ENCODE assay signal across 23 cellular contexts in genomic region chr1:47682198-47682597, GRCh38.
"Had no signal": no experiment of that assay in that cellular context is flagged by ENCODE, and none has a peak within 500 bp of the region (broad histone marks: within the 10 kb centered on the region; RNA-seq: fewer than 3 reads in every experiment).

No MANE protein-coding gene starts in this region.

- ATAC-seq: activated naive CD8-positive, alpha-beta T cell treated with anti-CD3 and anti-CD28 coated beads, Interleukin-2, amount 50 U/mL, for 24 hours; activated T-cell treated with anti-CD3 and anti-CD28 coated beads, Interleukin-2, amount 50 U/mL, for 72 hours; esophagus mucosa; left lung; natural killer cell treated with Interleukin-12 subunit alpha and Interleukin-12 subunit beta and Interleukin-15 and Interleukin-18, amount 100 ng/mL, for 72 hours; T-cell had no signal

- H3K36me3 Mint-ChIP-seq: natural killer cell treated with Interleukin-12 subunit alpha and Interleukin-12 subunit beta and Interleukin-15 and Interleukin-18, amount 100 ng/mL, for 72 hours; T-cell had no signal

- H3K4me1 ChIP-seq: left lung had no signal

- H3K9me3 Mint-ChIP-seq: activated CD4-positive, alpha-beta T cell treated with anti-CD3 and anti-CD28 coated beads, Interleukin-2, amount 10 ng/mL, durations not matched to agents 7 days and 5 days; activated naive CD8-positive, alpha-beta T cell treated with anti-CD3 and anti-CD28 coated beads, Interleukin-2, amount 50 U/mL, for 24 hours; activated T-cell treated with anti-CD3 and anti-CD28 coated beads, Interleukin-2, amount 50 U/mL, for 72 hours; natural killer cell treated with Interleukin-12 subunit alpha and Interleukin-12 subunit beta and Interleukin-15 and Interleukin-18, amount 100 ng/mL, for 72 hours; T-cell; T-helper 2 cell treated with Interferon-gamma antibody and Interleukin-4, amounts not matched to agents 5 μg/mL and 100 μg/mL, for 36 hours had no signal

- H3K27ac Mint-ChIP-seq: activated CD4-positive, alpha-beta T cell treated with anti-CD3 and anti-CD28 coated beads, Interleukin-2, amount 10 ng/mL, durations not matched to agents 7 days and 5 days; activated naive CD8-positive, alpha-beta T cell treated with anti-CD3 and anti-CD28 coated beads, Interleukin-2, amount 50 U/mL, for 24 hours; activated T-cell treated with anti-CD3 and anti-CD28 coated beads, Interleukin-2, amount 50 U/mL, for 72 hours; natural killer cell treated with Interleukin-12 subunit alpha and Interleukin-12 subunit beta and Interleukin-15 and Interleukin-18, amount 100 ng/mL, for 72 hours; T-cell; T-helper 2 cell treated with Interferon-gamma antibody and Interleukin-4, amounts not matched to agents 5 μg/mL and 100 μg/mL, for 36 hours had no signal

- H3K36me3 ChIP-seq: left lung, sigmoid colon, WERI-Rb-1 had no signal

- H3K4me3 ChIP-seq: hepatocyte, left lung, sigmoid colon, smooth muscle cell had no signal

- H2AFZ ChIP-seq: hepatocyte had no signal

- DNase-seq: activated CD4-positive, alpha-beta T cell treated with anti-CD3 and anti-CD28 coated beads, Interleukin-2, amount 10 ng/mL, durations not matched to agents 7 days and 5 days; activated CD4-positive, CD25-positive, alpha-beta regulatory T cell treated with anti-CD3 and anti-CD28 coated beads, Interleukin-2, amount 50 U/mL, for 72 hours; activated gamma-delta T cell; activated naive CD4-positive, alpha-beta T cell treated with anti-CD3 and anti-CD28 coated beads, Interleukin-2, amount 50 U/mL, for 16 hours; activated naive CD8-positive, alpha-beta T cell treated with anti-CD3 and anti-CD28 coated beads, Interleukin-2, amount 50 U/mL, for 24 hours; activated T-cell treated with anti-CD3 and anti-CD28 coated beads, Interleukin-2, amount 50 U/mL, for 72 hours; dermis blood vessel endothelial cell; effector memory CD4-positive, alpha-beta T cell; foreskin melanocyte; kidney glomerular epithelial cell; left lung; mammary epithelial cell; posterior cingulate gyrus; stimulated activated CD4-positive, alpha-beta T cell treated with anti-CD3 and anti-CD28 coated beads, Interleukin-2, amount 100 ng/mL, for 48 hours; stimulated activated naive CD4-positive, alpha-beta T cell treated with Interleukin-2 at 50 U/mL for 16 hours; T-cell; WERI-Rb-1 had no signal

- H3K4me1 Mint-ChIP-seq: activated CD4-positive, alpha-beta T cell treated with anti-CD3 and anti-CD28 coated beads, Interleukin-2, amount 10 ng/mL, durations not matched to agents 7 days and 5 days; activated naive CD8-positive, alpha-beta T cell treated with anti-CD3 and anti-CD28 coated beads, Interleukin-2, amount 50 U/mL, for 24 hours; T-cell had no signal

- H3K4me2 ChIP-seq: hepatocyte, smooth muscle cell had no signal

- H3K4me3 Mint-ChIP-seq: activated CD4-positive, alpha-beta T cell treated with anti-CD3 and anti-CD28 coated beads, Interleukin-2, amount 10 ng/mL, durations not matched to agents 7 days and 5 days; activated naive CD8-positive, alpha-beta T cell treated with anti-CD3 and anti-CD28 coated beads, Interleukin-2, amount 50 U/mL, for 24 hours; activated T-cell treated with anti-CD3 and anti-CD28 coated beads, Interleukin-2, amount 50 U/mL, for 72 hours; natural killer cell treated with Interleukin-12 subunit alpha and Interleukin-12 subunit beta and Interleukin-15 and Interleukin-18, amount 100 ng/mL, for 72 hours; T-cell; T-helper 2 cell treated with Interferon-gamma antibody and Interleukin-4, amounts not matched to agents 5 μg/mL and 100 μg/mL, for 36 hours had no signal

- H3K27me3 ChIP-seq: left lung, sigmoid colon had no signal

- H3K9me3 ChIP-seq: left lung, sigmoid colon had no signal

- H3K79me2 ChIP-seq: hepatocyte had no signal

- H3K27ac ChIP-seq: hepatocyte, left lung, sigmoid colon, WERI-Rb-1 had no signal
